Comparison of ENCODE assay signal across 11 cellular contexts in genomic region chr4:110033994-110034393, GRCh38.
DNase-seq lines count a peak whose midpoint lies in the region; ATAC-seq, FAIRE-seq and TF ChIP-seq lines count a peak whose summit lies in the region.
"Had no signal": no experiment of that assay in that cellular context is flagged by ENCODE, and none has a peak within 500 bp of the region (broad histone marks: within the 10 kb centered on the region; RNA-seq: fewer than 3 reads in every experiment).

No MANE protein-coding gene starts in this region.

- no peak for TF ChIP-seq POLR2A in esophagus muscularis mucosa (IDR thresholded peaks at IDR 0.05; ENCODE audit: low read depth)

- H3K27ac ChIP-seq in esophagus muscularis mucosa (replicated peaks in 1 of 4) (no peak overlapping the region), kidney (ENCODE audit: low read depth in 2 of 2, low read length in 2 of 2) (no peak overlapping the region)

- TF ChIP-seq EP300 in esophagus muscularis mucosa (IDR thresholded peaks at IDR 0.05), result no peak

- DNase-seq in esophagus muscularis mucosa (ENCODE audit: extremely low spot score), result peak; percentile 86
- DNase-seq in stimulated activated CD8-positive, alpha-beta memory T cell treated with anti-CD3 and anti-CD28 coated beads, Interleukin-4, amount 100 ng/mL, for 48 hours, result no peak
- no peak for DNase-seq in activated naive CD4-positive, alpha-beta T cell treated with Interleukin-2 at 50 U/mL for 16 hours
- DNase-seq in NCI-H1930 (lab: John Stamatoyannopoulos, UW), result no peak
- no peak for DNase-seq in kidney
- DNase-seq: KG1, SHP77 treated with DMSO at 0.1 percent for 48 hours had no signal

- peaks cover 0 to 6% (median 0%) of the 10 kb centered on the region in 4 donors for H3K27me3 ChIP-seq in esophagus muscularis mucosa

- H3K9ac ChIP-seq in kidney (ENCODE audit: low read length in 2 of 2), result no peak overlapping the region

- WGBS in esophagus muscularis mucosa, result 69% methylated on average over 4 of the region's 4 CpGs

- peak; percentile 96 for ATAC-seq in GM18868 (IDR thresholded peaks at IDR 0.05; ENCODE audit: unreplicated experiment)
- peak; percentile 99 for ATAC-seq in GM21723 (IDR thresholded peaks at IDR 0.05; ENCODE audit: unreplicated experiment)
- peak; percentile 98 for ATAC-seq in HG03442 (IDR thresholded peaks at IDR 0.05; ENCODE audit: unreplicated experiment)

- no peak for FAIRE-seq in kidney (lab: Jason Lieb, UNC)
- FAIRE-seq: keratinocyte had no signal

- TF ChIP-seq CTCF in esophagus muscularis mucosa (IDR thresholded peaks at IDR 0.05), result no peak
- no peak for TF ChIP-seq CTCF in kidney (IDR thresholded peaks at IDR 0.05; ENCODE audit: borderline replicate concordance, extremely low read depth, insufficient read depth)

- no peaks in the 10 kb centered on the region for H3K9me3 ChIP-seq in esophagus muscularis mucosa
- H3K9me3 ChIP-seq in kidney (ENCODE audit: control insufficient read depth in 1 of 2, low read length in 2 of 2), result no peaks in the 10 kb centered on the region

- H3K36me3 ChIP-seq in esophagus muscularis mucosa (no peaks in the 10 kb centered on the region), kidney (ENCODE audit: control insufficient read depth in 1 of 2, insufficient read depth in 2 of 2, low read length in 2 of 2) (no peaks in the 10 kb centered on the region)

- no peaks in the 10 kb centered on the region for H3K4me1 ChIP-seq in esophagus muscularis mucosa
- H3K4me1 ChIP-seq in kidney (ENCODE audit: control insufficient read depth in 1 of 2, insufficient read depth in 1 of 2, low read depth in 1 of 2, low read length in 2 of 2), result no peaks in the 10 kb centered on the region

- H3K4me3 ChIP-seq in esophagus muscularis mucosa (no peak overlapping the region), kidney (ENCODE audit: low read length in 2 of 2) (no peak overlapping the region)

- intact Hi-C loops in esophagus muscularis mucosa (cut with DNase I) (no loop called here), kidney (cut with DNase I) (no loop called here)
